1 cellular context compared by ENCODE assay signal in the genomic region with DNA sequence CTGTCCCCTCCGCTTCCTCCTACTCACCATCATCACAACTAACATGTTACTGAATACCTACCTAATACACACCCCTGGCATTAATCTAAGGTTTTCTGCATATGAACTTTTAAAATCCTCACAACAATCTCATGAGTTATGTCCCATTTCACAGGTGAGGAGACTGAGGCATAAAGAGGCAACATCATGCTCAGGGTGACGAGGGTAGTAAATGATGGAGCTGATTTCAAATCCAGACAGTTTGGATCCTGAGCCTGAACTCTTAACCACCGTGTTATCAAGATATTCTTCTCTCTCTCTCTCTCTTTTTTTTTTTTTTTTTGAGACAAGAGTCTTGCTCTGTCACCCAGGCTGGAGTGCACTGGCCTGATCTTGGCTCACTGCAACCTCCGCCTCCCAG.
TF ChIP-seq lines count a peak whose summit lies in the region.

No MANE protein-coding gene starts in this region.

TF ChIP-seq in HepG2, 621 proteins besides CTCF, POLR2A, EP300 and RAD21:
- TF ChIP-seq PCBP1 (IDR thresholded peaks at IDR 0.05; ENCODE audit: borderline replicate concordance, low read depth, low read length): no peak
- TF ChIP-seq ZNF629 (CRISPR knock-in tag; conservative IDR thresholded peaks at IDR 0.05): peak; percentile 87
